18 cellular contexts compared by ENCODE assay signal in the genomic region with DNA sequence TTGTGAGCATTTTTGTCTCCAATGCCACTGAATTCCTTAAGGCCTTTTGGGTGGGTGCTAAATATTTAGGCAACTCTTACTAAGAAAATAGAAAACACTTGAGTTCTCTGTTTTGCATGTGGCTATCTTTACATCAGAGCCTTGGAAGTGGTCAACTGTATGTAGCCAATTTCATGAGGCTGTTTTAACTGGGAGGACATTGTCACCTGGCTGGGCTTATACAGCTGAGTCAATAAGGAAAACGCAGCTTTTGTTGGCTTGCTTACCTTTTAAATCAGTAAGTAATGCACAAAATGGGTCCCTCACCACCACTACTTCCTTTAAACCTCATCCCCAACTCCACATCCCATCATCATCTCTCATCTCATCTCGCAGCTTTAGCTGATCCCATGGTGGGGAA.
A peak's percentile ranks its signal among the peaks of the same experiment; 100 is the strongest.
DNase-seq lines count a peak whose midpoint lies in the region; ATAC-seq, FAIRE-seq and TF ChIP-seq lines count a peak whose summit lies in the region.
"Had no signal": no experiment of that assay in that cellular context is flagged by ENCODE, and none has a peak within 500 bp of the region (broad histone marks: within the 10 kb centered on the region; RNA-seq: fewer than 3 reads in every experiment).

No MANE protein-coding gene starts in this region.

- intact Hi-C loops in pancreas (cut with DNase I): no loop called here

- H3K4me1 ChIP-seq in pancreas: peaks cover 0 to 15% (median 13%) of the 10 kb centered on the region in 3 donors
- H3K4me1 ChIP-seq: A549 had no signal

- H3K9me3 ChIP-seq in pancreas: no peaks in the 10 kb centered on the region
- H3K9me3 ChIP-seq: A549 had no signal

- TF ChIP-seq CTCF in C4-2B (conservative IDR thresholded peaks at IDR 0.05) (no peak), pancreas (IDR thresholded peaks at IDR 0.05) (no peak)

- no peaks in the 10 kb centered on the region for H3K36me3 ChIP-seq in pancreas
- H3K36me3 ChIP-seq: BLaER1 had no signal

- no peak overlapping the region for H3K4me3 ChIP-seq in pancreas
- H3K4me3 ChIP-seq: A549, BLaER1 had no signal

- peak; percentile 61 to 71 (median 63) for ATAC-seq in pancreas
- ATAC-seq: A549; CD8-positive, alpha-beta T cell; HepG2 had no signal

- FAIRE-seq in pancreas (lab: Jason Lieb, UNC): no peak
- FAIRE-seq: A549, H1, HepG2 had no signal

- WGBS in pancreas, 2 donors: 57 to 63% methylated on average over 2 of the region's 2 CpGs

- H3K27ac ChIP-seq in C4-2B (peak overlapping the region; percentile 51), pancreas (no peak overlapping the region)
- H3K27ac ChIP-seq: 22Rv1, A549, BLaER1 had no signal

- peak; percentile 6 for DNase-seq in DMS153 (lab: John Stamatoyannopoulos, UW)
- DNase-seq in DMS153 treated with DMSO at 0.1 percent for 48 hours (lab: John Stamatoyannopoulos, UW; ENCODE audit: unreplicated experiment): no peak
- DNase-seq in NCI-H748 (lab: John Stamatoyannopoulos, UW; ENCODE audit: unreplicated experiment): peak; percentile 80
- peak in 2 of 6 donors; percentile 8 to 24 for DNase-seq in pancreas
- no peak for DNase-seq in OCI-M1 (lab: John Stamatoyannopoulos, UW)
- DNase-seq in AML-193 (lab: John Stamatoyannopoulos, UW): no peak
- DNase-seq: Calu3; CD8-positive, alpha-beta T cell; DMS79 treated with DMSO at 0.1 percent for 48 hours; GF-D8; H9; KBM-7 had no signal

- H3K27me3 ChIP-seq in pancreas: no peaks in the 10 kb centered on the region
- H3K27me3 ChIP-seq: BLaER1 had no signal

Comparison
In these comparisons a context has a peak if more than half of its experiments do, and no peak if none do; other contexts are left out.
1. DNase-seq: peak in DMS153 (single experiment) and NCI-H748 (single experiment); none in DMS153 treated with DMSO at 0.1 percent for 48 hours (single experiment), OCI-M1 (single experiment) and AML-193 (0 of 2).